In the genomic region with DNA sequence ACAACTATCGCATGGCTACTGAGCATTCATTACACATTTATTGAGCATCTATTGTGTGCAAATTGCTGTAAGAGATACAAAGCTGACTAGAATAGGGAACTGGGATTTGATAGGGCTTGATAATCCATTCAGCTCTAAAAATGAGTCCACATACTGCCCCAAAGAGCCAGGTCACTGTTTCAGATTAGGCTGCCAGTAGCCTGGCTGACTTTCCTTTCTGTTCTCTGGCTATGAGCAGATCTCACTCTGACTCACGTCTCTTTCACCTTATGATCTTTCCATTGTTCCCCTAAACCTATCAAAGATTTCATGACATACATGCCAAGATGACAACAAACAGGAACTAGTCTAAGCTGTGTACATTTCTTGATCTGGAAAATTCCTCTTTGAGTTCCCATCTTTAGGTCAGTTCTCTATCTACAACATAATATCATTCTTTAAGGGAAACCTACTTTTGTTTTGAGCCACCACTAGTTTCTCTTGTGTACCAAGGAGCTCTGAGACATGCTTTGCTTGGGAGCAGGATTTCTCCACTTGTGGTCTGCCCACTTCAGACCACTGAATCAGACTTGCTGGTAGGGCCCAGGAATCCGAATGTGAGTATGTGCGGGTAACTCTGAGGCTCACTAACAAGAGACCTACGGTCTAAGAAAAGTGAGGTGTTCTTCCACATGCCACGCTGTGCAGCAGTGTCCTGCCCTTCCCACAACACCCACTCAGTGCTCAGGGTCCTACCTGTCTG, we compare ENCODE assay signal across 1 cellular context.
TF ChIP-seq lines count a peak whose summit lies in the region.

No MANE protein-coding gene starts in this region.

TF ChIP-seq in A549, 52 proteins besides CTCF, POLR2A, EP300 and RAD21 (continued from another document):
- TF ChIP-seq, protein P1, sequence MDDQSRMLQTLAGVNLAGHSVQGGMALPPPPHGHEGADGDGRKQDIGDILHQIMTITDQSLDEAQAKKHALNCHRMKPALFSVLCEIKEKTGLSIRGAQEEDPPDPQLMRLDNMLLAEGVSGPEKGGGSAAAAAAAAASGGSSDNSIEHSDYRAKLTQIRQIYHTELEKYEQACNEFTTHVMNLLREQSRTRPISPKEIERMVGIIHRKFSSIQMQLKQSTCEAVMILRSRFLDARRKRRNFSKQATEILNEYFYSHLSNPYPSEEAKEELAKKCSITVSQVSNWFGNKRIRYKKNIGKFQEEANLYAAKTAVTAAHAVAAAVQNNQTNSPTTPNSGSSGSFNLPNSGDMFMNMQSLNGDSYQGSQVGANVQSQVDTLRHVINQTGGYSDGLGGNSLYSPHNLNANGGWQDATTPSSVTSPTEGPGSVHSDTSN (IDR thresholded peaks at IDR 0.05): no peak
- no peak for TF ChIP-seq RFX5 (IDR thresholded peaks at IDR 0.05)
